22 cellular contexts compared by ENCODE assay signal in the genomic region with DNA sequence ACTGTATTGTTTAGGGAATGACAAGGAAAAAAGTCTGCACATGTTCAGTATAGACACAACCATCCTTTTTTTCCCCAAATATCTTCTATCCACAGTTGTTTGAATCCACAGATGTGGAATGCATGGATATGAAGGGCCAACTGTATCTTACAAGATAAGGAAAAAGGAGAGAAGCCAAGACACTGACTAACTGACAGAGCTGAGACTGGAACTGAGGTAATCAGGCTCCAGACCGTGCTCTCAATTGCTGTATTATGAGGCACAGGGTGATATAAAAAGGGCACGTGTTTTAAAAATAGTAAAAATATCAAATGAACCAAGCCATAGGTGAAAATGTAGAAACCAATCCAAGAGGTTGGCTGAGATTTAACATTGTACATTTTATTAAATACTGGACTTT. TPM values are rescaled to one million over a fixed set of nuclear protein-coding genes. Genes with fewer than 3 reads are reported as not detected.
DNase-seq lines count a peak whose midpoint lies in the region; ATAC-seq, FAIRE-seq and TF ChIP-seq lines count a peak whose summit lies in the region.
"Had no signal": no experiment of that assay in that cellular context is flagged by ENCODE, and none has a peak within 500 bp of the region (broad histone marks: within the 10 kb centered on the region; RNA-seq: fewer than 3 reads in every experiment).

No MANE protein-coding gene starts in this region.

- no peaks in the 10 kb centered on the region for H3K27me3 Mint-ChIP-seq in naive B cell
- H3K27me3 Mint-ChIP-seq: CD4-positive, alpha-beta memory T cell had no signal

- H3K36me3 ChIP-seq in heart left ventricle: peaks cover 0 to 93% (median 84%) of the 10 kb centered on the region in 9 donors
- peaks cover 0 to 99% (median 35%) of the 10 kb centered on the region in 9 donors for H3K36me3 ChIP-seq in heart right ventricle
- H3K36me3 ChIP-seq in body of pancreas (replicated peaks in 1 of 2; ENCODE audit: insufficient read depth in 1 of 2, low read depth in 2 of 2): peaks cover 0 to 33% of the 10 kb centered on the region in 2 donors

- no peak for TF ChIP-seq POLR2A in heart left ventricle (IDR thresholded peaks at IDR 0.05)
- TF ChIP-seq POLR2A in GM12892 (IDR thresholded peaks at IDR 0.05; ENCODE audit: low read depth, low read length): no peak
- no peak for TF ChIP-seq POLR2A in body of pancreas (IDR thresholded peaks at IDR 0.05)

- 21 to 27% (median 25%) methylated on average over 2 of the region's 2 CpGs for WGBS in heart left ventricle, 4 donors
- 19 to 29% methylated on average over 2 of the region's 2 CpGs for WGBS in heart right ventricle, 2 donors
- 90 to 92% methylated on average over 2 of the region's 2 CpGs for WGBS in body of pancreas, 2 donors

- H3K9me3 ChIP-seq in heart left ventricle: no peaks in the 10 kb centered on the region
- no peaks in the 10 kb centered on the region for H3K9me3 ChIP-seq in heart right ventricle
- no peaks in the 10 kb centered on the region for H3K9me3 ChIP-seq in body of pancreas
- H3K9me3 ChIP-seq: SJSA1 had no signal

- no peaks in the 10 kb centered on the region for H3K9me3 Mint-ChIP-seq in naive B cell

- intact Hi-C loops in heart left ventricle (cut with DNase I): loop anchor here in 1 of 10 donors (5.0 kb wide), 1 partner anchor 47 kb away; a partner anchor contains a TSS
- intact Hi-C loops in cardiac septum (cut with DNase I): no loop called here
- intact Hi-C loops in heart right ventricle (cut with DNase I): no loop called here
- intact Hi-C loops in body of pancreas (cut with DNase I): no loop called here

- ATAC-seq in heart left ventricle: peak; percentile 32 to 82 (median 56)
- ATAC-seq in heart right ventricle: peak in 5 of 8 donors; percentile 54 to 74 (median 63)
- no peak for ATAC-seq in naive B cell (ENCODE audit: low read depth in 2 of 2)
- no peak for ATAC-seq in body of pancreas

- no peak overlapping the region for H3K4me3 Mint-ChIP-seq in naive B cell
- H3K4me3 Mint-ChIP-seq: CD4-positive, alpha-beta memory T cell had no signal

- H3K4me1 ChIP-seq in heart left ventricle (peaks cover 0 to 36% (median 15%) of the 10 kb centered on the region in 12 donors), heart right ventricle (peaks cover 0 to 42% (median 26%) of the 10 kb centered on the region in 9 donors), body of pancreas (no peaks in the 10 kb centered on the region)
- H3K4me1 ChIP-seq: BLaER1 treated with 17β-estradiol and CSF1 and Interleukin-3, amounts not matched to agents 10 nM and 100 nM; SJSA1 had no signal

- FAIRE-seq in GM12892 (lab: Jason Lieb, UNC): no peak
- FAIRE-seq: A204.1, G401.6, HTR-8/SVneo, RCC 7860 had no signal

- no peak for DNase-seq in heart left ventricle
- no peak for DNase-seq in cardiac septum (ENCODE audit: low spot score)
- DNase-seq in heart right ventricle: no peak
- no peak for DNase-seq in naive B cell
- DNase-seq in AG20443 (ENCODE audit: low spot score): no peak
- DNase-seq in GM12892 (ENCODE audit: insufficient read length): no peak
- DNase-seq in body of pancreas: no peak
- DNase-seq: AML-193; CD4-positive, alpha-beta memory T cell; GM23248; H7; KBM-7; NCI-H2029; NCI-H446; NCI-H524 treated with DMSO at 0.1 percent for 48 hours; NCI-H774 had no signal

- peaks cover 20 to 26% of the 10 kb centered on the region in 2 donors for H3K36me3 Mint-ChIP-seq in naive B cell

- H3K4me3 ChIP-seq in heart left ventricle (no peak overlapping the region), heart right ventricle (no peak overlapping the region), body of pancreas (no peak overlapping the region)
- H3K4me3 ChIP-seq: BLaER1 treated with 17β-estradiol and CSF1 and Interleukin-3, amounts not matched to agents 10 nM and 100 nM; GM23248; SJSA1 had no signal

- peaks cover 0 to 5% (median 3%) of the 10 kb centered on the region in 3 donors for H3K4me1 Mint-ChIP-seq in naive B cell

- TF ChIP-seq CTCF in heart left ventricle (IDR thresholded peaks at IDR 0.05) (no peak), heart right ventricle (IDR thresholded peaks at IDR 0.05) (no peak), body of pancreas (IDR thresholded peaks at IDR 0.05) (no peak)

- H3K27ac ChIP-seq in heart left ventricle (peak overlapping the region in 7 of 12 donors; percentile 1 to 42 (median 19)), heart right ventricle (peak overlapping the region in 5 of 10 donors; percentile 18 to 59 (median 43)), body of pancreas (no peak overlapping the region)
- H3K27ac ChIP-seq: BLaER1 treated with 17β-estradiol and CSF1 and Interleukin-3, amounts not matched to agents 10 nM and 100 nM; GM23248; SJSA1 had no signal

- no peaks in the 10 kb centered on the region for H3K27me3 ChIP-seq in heart left ventricle
- H3K27me3 ChIP-seq in heart right ventricle: no peaks in the 10 kb centered on the region
- H3K27me3 ChIP-seq in body of pancreas: no peaks in the 10 kb centered on the region
- H3K27me3 ChIP-seq: BLaER1 treated with 17β-estradiol and CSF1 and Interleukin-3, amounts not matched to agents 10 nM and 100 nM; SJSA1 had no signal

- peak overlapping the region in 4 of 6 donors; percentile 2 to 56 (median 10) for H3K27ac Mint-ChIP-seq in naive B cell

RNA-seq across cellular contexts. Expression of a gene that starts 49.0 kb away (rescaled TPM):
- total RNA-seq in heart left ventricle (10 to 100 TPM; 24.9 to 50.0 (median 37.0) TPM), cardiac septum (43.3 TPM), heart right ventricle (10 to 100 TPM; 35.5 to 51.2 (median 41.2) TPM), body of pancreas (10 to 100 TPM; 30.6 to 58.3 TPM)
- polyA plus RNA-seq in heart left ventricle (10 to 100 TPM; 20.4 to 33.1 TPM), heart right ventricle (10 to 100 TPM; 22.3 to 23.3 TPM), naive B cell (ENCODE audit: low read depth in 6 of 6) (10 to 100 TPM; 17.3 to 27.6 (median 20.3) TPM)
- 45.1 TPM for polyA plus RNA-seq in GM12892 (2012; ENCODE audit: missing spikeins)

Comparison
In these comparisons a context has a peak if more than half of its experiments do, and no peak if none do; other contexts are left out.
1. ATAC-seq: peak in heart left ventricle (4 of 4) and heart right ventricle (5 of 8); none in naive B cell (0 of 2) and body of pancreas (single experiment).
2. H3K27ac ChIP-seq: peak in heart left ventricle (7 of 12); none in body of pancreas (0 of 4).